ENCODE assay signal across 10 cellular contexts in genomic region chr7:116706668-116707126, GRCh38. TPM values are rescaled to one million over a fixed set of nuclear protein-coding genes. Genes with fewer than 3 reads are reported as not detected.
A peak's percentile ranks its signal among the peaks of the same experiment; 100 is the strongest.
DNase-seq lines count a peak whose midpoint lies in the region; ATAC-seq and TF ChIP-seq lines count a peak whose summit lies in the region.
"Had no signal": no experiment of that assay in that cellular context is flagged by ENCODE, and none has a peak within 500 bp of the region (broad histone marks: within the 10 kb centered on the region; RNA-seq: fewer than 3 reads in every experiment).

No MANE protein-coding gene starts in this region.

- no peak for TF ChIP-seq CTCF in PC-9 (conservative IDR thresholded peaks at IDR 0.05)

- peak overlapping the region; percentile 82 for H3K27ac ChIP-seq in PC-9

- intact Hi-C loops in PC-9 (cut with micrococcal nuclease; ENCODE audit: unreplicated experiment): loop anchor here (1.0 to 5.0 kb wide), 2 partner anchors 32 to 264 kb away; no protein-coding TSS in a partner anchor
- intact Hi-C loops in activated CD4-positive, alpha-beta T cell treated with anti-CD3 and anti-CD28 coated beads, Interleukin-2, amount 10 ng/mL, durations not matched to agents 24 days and 14 days (cut with micrococcal nuclease): no loop called here

- H3K27me3 Mint-ChIP-seq in activated CD4-positive, alpha-beta T cell treated with anti-CD3 and anti-CD28 coated beads, Interleukin-2, amount 10 ng/mL, durations not matched to agents 24 days and 14 days: peaks cover 11% of the 10 kb centered on the region

- no peak overlapping the region for H3K27ac Mint-ChIP-seq in activated CD4-positive, alpha-beta T cell treated with anti-CD3 and anti-CD28 coated beads, Interleukin-2, amount 10 ng/mL, durations not matched to agents 24 days and 14 days
- H3K27ac Mint-ChIP-seq: memory B cell had no signal

- peak overlapping the region; percentile 78 for H3K4me2 ChIP-seq in PC-9
- peak overlapping the region; percentile 73 for H3K4me2 ChIP-seq in skeletal muscle satellite cell (ENCODE audit: low read length)

- H3K4me3 ChIP-seq in PC-9 (peak overlapping the region; percentile 43; the same call in 1 of the 2 replicates), skeletal muscle satellite cell (ENCODE audit: low read length) (peak overlapping the region; percentile 34)

- H3K36me3 Mint-ChIP-seq in activated CD4-positive, alpha-beta T cell treated with anti-CD3 and anti-CD28 coated beads, Interleukin-2, amount 10 ng/mL, durations not matched to agents 24 days and 14 days (ENCODE audit: low read depth): no peaks in the 10 kb centered on the region
- H3K36me3 Mint-ChIP-seq: memory B cell had no signal

- no peak for ATAC-seq in GM19455 (IDR thresholded peaks at IDR 0.05; ENCODE audit: unreplicated experiment)

- CTCF ChIA-PET in PC-9 (lab: Charles Lee): no interaction called here

- no TSS peak for BruUV-seq in PC-9 (replicated peaks; lab: Mats Ljungman, UMichigan)

- peaks cover 53% of the 10 kb centered on the region for H3K79me2 ChIP-seq in PC-9 (ENCODE audit: low read depth)

- H3K9me3 Mint-ChIP-seq in activated CD4-positive, alpha-beta T cell treated with anti-CD3 and anti-CD28 coated beads, Interleukin-2, amount 10 ng/mL, durations not matched to agents 24 days and 14 days: no peaks in the 10 kb centered on the region
- H3K9me3 Mint-ChIP-seq: memory B cell had no signal

- H3K4me3 Mint-ChIP-seq in activated CD4-positive, alpha-beta T cell treated with anti-CD3 and anti-CD28 coated beads, Interleukin-2, amount 10 ng/mL, durations not matched to agents 24 days and 14 days: no peak overlapping the region
- H3K4me3 Mint-ChIP-seq: memory B cell had no signal

- peak overlapping the region; percentile 14; the same call in 1 of the 2 replicates for H2AFZ ChIP-seq in PC-9

- peaks cover 35% of the 10 kb centered on the region for H3F3A ChIP-seq in PC-9 (ENCODE audit: insufficient read depth, low read depth)

- H3K36me3 ChIP-seq in PC-9 (ENCODE audit: low read depth) (peaks cover 7% of the 10 kb centered on the region; the same call in 1 of the 2 replicates), skeletal muscle satellite cell (ENCODE audit: insufficient read depth, low read length) (peaks cover 19% of the 10 kb centered on the region)

- no peaks in the 10 kb centered on the region for H4K20me1 ChIP-seq in PC-9 (ENCODE audit: insufficient read depth)

- DNase-seq in DMS153 (lab: John Stamatoyannopoulos, UW): peak; percentile 31
- DNase-seq in DMS153 treated with DMSO at 0.1 percent for 48 hours (lab: John Stamatoyannopoulos, UW; ENCODE audit: unreplicated experiment): no peak
- peak; percentile 71 to 80 for DNase-seq in PC-9
- peak; percentile 57 for DNase-seq in fibroblast of peridontal ligament (ENCODE audit: extremely low read depth)
- no peak for DNase-seq in activated CD4-positive, alpha-beta T cell treated with anti-CD3 and anti-CD28 coated beads, Interleukin-2, amount 10 ng/mL, durations not matched to agents 24 days and 14 days
- DNase-seq in NCI-H2107 treated with DMSO at 0.1 percent for 48 hours (lab: John Stamatoyannopoulos, UW; ENCODE audit: unreplicated experiment): no peak
- DNase-seq: activated CD4-positive, alpha-beta T cell treated with anti-CD3 and anti-CD28 coated beads for 4 hours had no signal

- POLR2A ChIA-PET in PC-9 (lab: Charles Lee; ENCODE audit: unreplicated experiment): interaction anchor here (0.6 to 0.7 kb wide), 5 partner anchors 17 to 226 kb away, joined by 4 to 9 read pairs (median 8); no protein-coding TSS in a partner anchor

- H3K4me1 ChIP-seq in PC-9 (replicated peaks; ENCODE audit: insufficient read depth): peaks cover 67% of the 10 kb centered on the region
- H3K4me1 ChIP-seq in skeletal muscle satellite cell (ENCODE audit: control insufficient read depth, insufficient read depth, low read length): peaks cover 87% of the 10 kb centered on the region

- H3K9me3 ChIP-seq in PC-9 (ENCODE audit: insufficient read depth, low read depth) (no peaks in the 10 kb centered on the region), skeletal muscle satellite cell (replicated peaks; ENCODE audit: low read length) (no peaks in the 10 kb centered on the region)

- no peaks in the 10 kb centered on the region for H3K27me3 ChIP-seq in PC-9 (ENCODE audit: insufficient read depth, low read depth)
- H3K27me3 ChIP-seq in skeletal muscle satellite cell (ENCODE audit: control insufficient read depth, insufficient read depth, low read length): no peaks in the 10 kb centered on the region

- H3K9ac ChIP-seq in skeletal muscle satellite cell (ENCODE audit: low read depth, low read length): peak overlapping the region; percentile 54

- no peaks in the 10 kb centered on the region for H3K4me1 Mint-ChIP-seq in activated CD4-positive, alpha-beta T cell treated with anti-CD3 and anti-CD28 coated beads, Interleukin-2, amount 10 ng/mL, durations not matched to agents 24 days and 14 days
- H3K4me1 Mint-ChIP-seq: memory B cell had no signal

- no peaks in the 10 kb centered on the region for H3K9me2 ChIP-seq in PC-9 (ENCODE audit: insufficient read depth)

RNA-seq across cellular contexts. Expression of gene MET, which starts 34.7 kb away (rescaled TPM):
- 237 and 287 TPM in 2 replicates for total RNA-seq in PC-9 (2021)
- 55.9 and 94.8 TPM in 2 replicates for total RNA-seq in skeletal muscle satellite cell (2012; rRNA removed)
- 2.2 and 2.3 TPM in 2 replicates for total RNA-seq in activated CD4-positive, alpha-beta T cell treated with anti-CD3 and anti-CD28 coated beads, Interleukin-2, amount 10 ng/mL, durations not matched to agents 24 days and 14 days

Comparison
In these comparisons a context has a peak if more than half of its experiments do, and no peak if none do; other contexts are left out.
1. DNase-seq: peak in DMS153 (single experiment), PC-9 (2 of 2) and fibroblast of peridontal ligament (single experiment); none in DMS153 treated with DMSO at 0.1 percent for 48 hours (single experiment), activated CD4-positive, alpha-beta T cell treated with anti-CD3 and anti-CD28 coated beads, Interleukin-2, amount 10 ng/mL, durations not matched to agents 24 days and 14 days (single experiment) and NCI-H2107 treated with DMSO at 0.1 percent for 48 hours (single experiment).
2. RNA of gene MET, which starts 34.7 kb away (total RNA-seq): 237 to 287 TPM in PC-9; 2.2 to 2.3 TPM in activated CD4-positive, alpha-beta T cell treated with anti-CD3 and anti-CD28 coated beads, Interleukin-2, amount 10 ng/mL, durations not matched to agents 24 days and 14 days; every median in the first group is over 10 times any median in the second.